Comparison of ENCODE assay signal across 1 cellular context in the genomic region with DNA sequence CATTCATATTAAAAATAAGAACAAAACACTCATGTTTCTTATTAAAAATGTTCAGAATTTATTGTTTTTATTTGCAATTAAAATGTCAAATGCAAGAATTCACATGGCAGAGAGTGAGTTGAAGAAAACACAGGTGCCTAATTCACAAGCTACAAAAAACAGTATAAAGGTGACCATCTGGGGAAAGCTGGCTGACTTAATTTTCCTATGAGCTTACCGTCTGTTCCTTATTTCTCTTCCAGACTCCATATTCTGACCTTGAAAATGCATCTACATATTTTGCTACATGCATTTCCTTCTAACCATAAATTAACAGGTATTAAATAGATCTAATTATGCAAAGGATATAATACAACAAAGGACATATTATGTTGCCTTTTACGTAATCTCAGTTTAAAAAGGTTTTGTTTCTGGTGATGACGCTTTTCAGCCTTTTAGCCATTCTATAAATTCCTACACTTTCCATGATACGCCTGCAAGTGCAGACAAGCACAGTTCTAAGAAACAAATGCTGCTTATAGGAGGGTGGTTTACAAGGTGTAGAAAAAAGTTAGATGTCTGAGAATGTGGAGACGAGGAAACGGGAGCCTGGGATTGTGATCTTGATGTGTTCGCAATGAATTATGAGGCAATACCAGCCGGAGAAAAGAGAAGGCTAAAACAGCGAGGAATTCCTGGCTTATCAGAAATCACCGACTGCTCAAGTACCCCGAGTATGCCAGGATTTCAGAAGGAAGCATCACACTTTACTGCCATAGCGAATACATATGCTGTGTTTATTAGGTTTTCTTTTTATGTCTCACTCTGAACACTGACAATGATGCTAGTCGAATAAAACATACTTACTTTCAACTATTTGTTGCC.
TF ChIP-seq lines count a peak whose summit lies in the region.

No MANE protein-coding gene starts in this region.

TF ChIP-seq in WTC11, 78 proteins besides CTCF, POLR2A, EP300 and RAD21:
- no peak for TF ChIP-seq ZNF138 (CRISPR knock-in tag; conservative IDR thresholded peaks at IDR 0.05)
